Comparison of ENCODE assay signal across 8 cellular contexts in genomic region chr5:154811653-154812465, GRCh38. TPM values are rescaled to one million over a fixed set of nuclear protein-coding genes. Genes with fewer than 3 reads are reported as not detected.
DNase-seq lines count a peak whose midpoint lies in the region; ATAC-seq and TF ChIP-seq lines count a peak whose summit lies in the region.

No MANE protein-coding gene starts in this region.

- H3K9ac ChIP-seq in neural cell (ENCODE audit: low read length) (no peak overlapping the region), subcutaneous abdominal adipose tissue (ENCODE audit: low read length in 5 of 5) (peak overlapping the region in 1 of 5 donors; percentile 44)

- no peak for TF ChIP-seq EP300 in neural cell (conservative IDR thresholded peaks at IDR 0.05; ENCODE audit: poor library complexity, severe bottlenecking)

- H4K20me1 ChIP-seq in neural cell (ENCODE audit: insufficient read depth) = no peaks in the 10 kb centered on the region

- H3K27me3 Mint-ChIP-seq in activated T-cell treated with anti-CD3 and anti-CD28 coated beads, Interleukin-2, amount 50 U/mL, for 24 hours = no peaks in the 10 kb centered on the region

- H3K27ac ChIP-seq in neural cell (ENCODE audit: low read length) (no peak overlapping the region), subcutaneous abdominal adipose tissue (ENCODE audit: low read depth, low read length) (peak overlapping the region; percentile 89)

- TF ChIP-seq RAD21 in neural cell (conservative IDR thresholded peaks at IDR 0.05) = peak; percentile 69

- H3K4me2 ChIP-seq in neural cell (ENCODE audit: low read length) = no peak overlapping the region

- no peak overlapping the region for H3K4me3 Mint-ChIP-seq in activated T-cell treated with anti-CD3 and anti-CD28 coated beads, Interleukin-2, amount 50 U/mL, for 24 hours

- H3K36me3 Mint-ChIP-seq in activated T-cell treated with anti-CD3 and anti-CD28 coated beads, Interleukin-2, amount 50 U/mL, for 24 hours (ENCODE audit: low read depth) = peaks cover 93% of the 10 kb centered on the region

- peak overlapping the region; percentile 77 for H3K27ac Mint-ChIP-seq in activated T-cell treated with anti-CD3 and anti-CD28 coated beads, Interleukin-2, amount 50 U/mL, for 24 hours

- H3K36me3 ChIP-seq in neural cell (ENCODE audit: insufficient read depth, low read length) (peaks cover 6% of the 10 kb centered on the region), subcutaneous abdominal adipose tissue (ENCODE audit: control insufficient read depth in 5 of 5, insufficient read depth in 5 of 5, low read length in 5 of 5) (peaks cover 14 to 85% (median 68%) of the 10 kb centered on the region in 5 donors)

- H3K9me3 Mint-ChIP-seq in activated T-cell treated with anti-CD3 and anti-CD28 coated beads, Interleukin-2, amount 50 U/mL, for 24 hours = no peaks in the 10 kb centered on the region

- H3F3A ChIP-seq in neural cell (ENCODE audit: insufficient read depth, low read length, poor library complexity, severe bottlenecking) = no peaks in the 10 kb centered on the region

- TF ChIP-seq CTCF in GM12875 (IDR thresholded peaks at IDR 0.05; ENCODE audit: borderline replicate concordance, insufficient read depth, low read depth, low read length) = peak; percentile 77
- peak; percentile 78 for TF ChIP-seq CTCF in neural cell (IDR thresholded peaks at IDR 0.05; ENCODE audit: poor library complexity, severe bottlenecking)

- H3K79me2 ChIP-seq in neural cell (replicated peaks; ENCODE audit: insufficient read depth, low read length) = no peaks in the 10 kb centered on the region

- H3K9me3 ChIP-seq in neural cell (ENCODE audit: low read length) (no peaks in the 10 kb centered on the region), subcutaneous abdominal adipose tissue (ENCODE audit: control insufficient read depth in 5 of 5, low read length in 5 of 5) (no peaks in the 10 kb centered on the region)

- H3K4me3 ChIP-seq in GM12875 (ENCODE audit: low read depth, low read length) = no peak overlapping the region
- H3K4me3 ChIP-seq in neural cell (ENCODE audit: low read length) = no peak overlapping the region
- no peak overlapping the region for H3K4me3 ChIP-seq in subcutaneous abdominal adipose tissue (ENCODE audit: low read depth in 1 of 5, low read length in 5 of 5)

- DNase-seq in OCI-M1 (lab: John Stamatoyannopoulos, UW) = peak; percentile 76
- DNase-seq in activated T-cell treated with anti-CD3 and anti-CD28 coated beads, Interleukin-2, amount 50 U/mL, for 24 hours = peak; percentile 65
- DNase-seq in fibroblast of gingiva (ENCODE audit: low read depth) = peak; percentile 64
- DNase-seq in DMS153 (lab: John Stamatoyannopoulos, UW) = no peak

- H3K4me1 Mint-ChIP-seq in activated T-cell treated with anti-CD3 and anti-CD28 coated beads, Interleukin-2, amount 50 U/mL, for 24 hours (ENCODE audit: low read depth) = peaks cover 36% of the 10 kb centered on the region

- H2AFZ ChIP-seq in neural cell (ENCODE audit: low read depth, low read length) = no peak overlapping the region

- H3K27me3 ChIP-seq in neural cell (ENCODE audit: insufficient read depth, low read depth, low read length) (no peaks in the 10 kb centered on the region), subcutaneous abdominal adipose tissue (ENCODE audit: control insufficient read depth in 5 of 5, insufficient read depth in 4 of 5, low read length in 5 of 5) (no peaks in the 10 kb centered on the region)

- peak; percentile 72 for ATAC-seq in HG03139 (IDR thresholded peaks at IDR 0.05; ENCODE audit: unreplicated experiment)

- H3K9me2 ChIP-seq in neural cell (ENCODE audit: insufficient read depth, low read length) = no peaks in the 10 kb centered on the region

- H3K4me1 ChIP-seq in subcutaneous abdominal adipose tissue (ENCODE audit: control insufficient read depth in 5 of 5, insufficient read depth in 5 of 5, low read length in 5 of 5) = peaks cover 0 to 23% (median 12%) of the 10 kb centered on the region in 5 donors

TF ChIP-seq in neural cell, 6 proteins besides CTCF, POLR2A, EP300 and RAD21:
- TF ChIP-seq SMC3 (conservative IDR thresholded peaks at IDR 0.05; ENCODE audit: poor library complexity) (peak; percentile 77), TAF1 (IDR thresholded peaks at IDR 0.05; ENCODE audit: low read depth) (no peak), POLR2AphosphoS5 (IDR thresholded peaks at IDR 0.05) (no peak), MXI1 (conservative IDR thresholded peaks at IDR 0.05; ENCODE audit: poor library complexity, severe bottlenecking) (no peak), EZH2 (IDR thresholded peaks at IDR 0.05; ENCODE audit: borderline replicate concordance, insufficient read depth, low read length, poor library complexity, severe bottlenecking) (no peak)
- TF ChIP-seq, protein P1, sequence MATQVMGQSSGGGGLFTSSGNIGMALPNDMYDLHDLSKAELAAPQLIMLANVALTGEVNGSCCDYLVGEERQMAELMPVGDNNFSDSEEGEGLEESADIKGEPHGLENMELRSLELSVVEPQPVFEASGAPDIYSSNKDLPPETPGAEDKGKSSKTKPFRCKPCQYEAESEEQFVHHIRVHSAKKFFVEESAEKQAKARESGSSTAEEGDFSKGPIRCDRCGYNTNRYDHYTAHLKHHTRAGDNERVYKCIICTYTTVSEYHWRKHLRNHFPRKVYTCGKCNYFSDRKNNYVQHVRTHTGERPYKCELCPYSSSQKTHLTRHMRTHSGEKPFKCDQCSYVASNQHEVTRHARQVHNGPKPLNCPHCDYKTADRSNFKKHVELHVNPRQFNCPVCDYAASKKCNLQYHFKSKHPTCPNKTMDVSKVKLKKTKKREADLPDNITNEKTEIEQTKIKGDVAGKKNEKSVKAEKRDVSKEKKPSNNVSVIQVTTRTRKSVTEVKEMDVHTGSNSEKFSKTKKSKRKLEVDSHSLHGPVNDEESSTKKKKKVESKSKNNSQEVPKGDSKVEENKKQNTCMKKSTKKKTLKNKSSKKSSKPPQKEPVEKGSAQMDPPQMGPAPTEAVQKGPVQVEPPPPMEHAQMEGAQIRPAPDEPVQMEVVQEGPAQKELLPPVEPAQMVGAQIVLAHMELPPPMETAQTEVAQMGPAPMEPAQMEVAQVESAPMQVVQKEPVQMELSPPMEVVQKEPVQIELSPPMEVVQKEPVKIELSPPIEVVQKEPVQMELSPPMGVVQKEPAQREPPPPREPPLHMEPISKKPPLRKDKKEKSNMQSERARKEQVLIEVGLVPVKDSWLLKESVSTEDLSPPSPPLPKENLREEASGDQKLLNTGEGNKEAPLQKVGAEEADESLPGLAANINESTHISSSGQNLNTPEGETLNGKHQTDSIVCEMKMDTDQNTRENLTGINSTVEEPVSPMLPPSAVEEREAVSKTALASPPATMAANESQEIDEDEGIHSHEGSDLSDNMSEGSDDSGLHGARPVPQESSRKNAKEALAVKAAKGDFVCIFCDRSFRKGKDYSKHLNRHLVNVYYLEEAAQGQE (IDR thresholded peaks at IDR 0.05; ENCODE audit: borderline replicate concordance) = no peak
TF ChIP-seq in neural cell: peak in this region for 1.

RNA-seq across cellular contexts. Expression of gene FAXDC2, which starts 38.5 kb away (rescaled TPM):
- polyA plus RNA-seq in neural cell = 0.12 TPM in 1 of 2 replicates, not detected in the other
- 0.49 TPM in 1 of 2 replicates, not detected in the other for polyA minus RNA-seq in neural cell

RNA-seq across cellular contexts. Expression of gene CNOT8, which starts 46.6 kb away (rescaled TPM):
- 146 and 153 TPM in 2 replicates for polyA plus RNA-seq in neural cell
- 100 and 110 TPM in 2 replicates for polyA minus RNA-seq in neural cell

RNA-seq across cellular contexts. Expression of gene LARP1, which starts 56.7 kb away (rescaled TPM):
- polyA plus RNA-seq in neural cell = 28.8 and 36.1 TPM in 2 replicates
- polyA minus RNA-seq in neural cell = 64.3 and 74.0 TPM in 2 replicates
